Comparison of ENCODE assay signal across 24 cellular contexts in the genomic region with DNA sequence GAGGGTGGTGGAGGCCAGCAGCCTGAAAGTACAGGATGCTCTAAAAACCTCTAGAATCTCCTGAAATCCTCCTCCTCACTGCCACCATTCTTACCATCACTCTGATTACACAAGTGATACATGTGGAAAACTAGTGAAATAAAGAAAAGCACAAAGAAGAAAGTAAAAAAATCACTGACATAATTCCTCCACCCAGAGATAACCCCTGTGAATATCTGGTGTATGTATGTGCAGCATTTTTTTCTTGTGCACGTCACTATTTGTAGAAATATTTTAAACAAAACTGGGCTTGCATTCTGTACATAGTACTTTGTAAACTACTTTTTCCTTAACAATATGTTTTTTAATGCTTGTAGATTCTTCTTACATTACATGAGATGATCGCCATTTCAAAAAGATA.
"Had no signal": no experiment of that assay in that cellular context is flagged by ENCODE, and none has a peak within 500 bp of the region (broad histone marks: within the 10 kb centered on the region; RNA-seq: fewer than 3 reads in every experiment).

No MANE protein-coding gene starts in this region.

- H3K27ac ChIP-seq: heart right ventricle, lower lobe of right lung, VCaP had no signal

- ATAC-seq: heart right ventricle; lower lobe of right lung; naive thymus-derived CD4-positive, alpha-beta T cell; sciatic nerve; stimulated activated naive B cell treated with anti-CD40 and anti-IgM and Interleukin-4, amounts not matched to agents 10 μg/mL and 1 μg/mL and 100 μg/mL, for 72 hours had no signal

- H3K36me3 ChIP-seq: lower lobe of right lung, uterus had no signal

- H3K9me3 ChIP-seq: esophagus squamous epithelium, heart right ventricle, lower lobe of right lung, uterus had no signal

- DNase-seq: activated CD4-positive, alpha-beta T cell treated with anti-CD3 and anti-CD28 coated beads, Interleukin-2, amount 10 ng/mL, durations not matched to agents 7 days and 5 days; activated CD4-positive, CD25-positive, alpha-beta regulatory T cell treated with anti-CD3 and anti-CD28 coated beads, Interleukin-2, amount 50 U/mL, for 72 hours; activated CD8-positive, alpha-beta memory T cell treated with anti-CD3 and anti-CD28 coated beads for 24 hours; activated CD8-positive, alpha-beta memory T cell treated with anti-CD3 and anti-CD28 coated beads, Interleukin-2, amount 50 U/mL, for 4 hours; activated naive CD4-positive, alpha-beta T cell; activated T-cell treated with anti-CD3 and anti-CD28 coated beads, Interleukin-2, amount 50 U/mL, for 24 hours; amygdala; endodermal cell; esophagus squamous epithelium; heart right ventricle; lower lobe of right lung; naive thymus-derived CD4-positive, alpha-beta T cell; occipital lobe; posterior cingulate gyrus; small intestine; stimulated activated CD4-positive, alpha-beta T cell treated with anti-CD3 and anti-CD28 coated beads, Interleukin-15, amount 100 ng/mL, for 24 hours; stimulated activated naive B cell treated with anti-CD40 and anti-IgM and Interleukin-4, amounts not matched to agents 10 μg/mL and 1 μg/mL and 100 μg/mL, for 72 hours; uterus had no signal

- H3K4me3 Mint-ChIP-seq: activated CD4-positive, alpha-beta T cell treated with anti-CD3 and anti-CD28 coated beads, Interleukin-2, amount 10 ng/mL, durations not matched to agents 7 days and 5 days; activated naive CD8-positive, alpha-beta T cell; activated T-cell treated with anti-CD3 and anti-CD28 coated beads, Interleukin-2, amount 50 U/mL, for 24 hours; endodermal cell; naive thymus-derived CD4-positive, alpha-beta T cell; neural crest cell; stimulated activated naive B cell treated with anti-CD40 and anti-IgM and Interleukin-4, amounts not matched to agents 10 μg/mL and 1 μg/mL and 100 μg/mL, for 72 hours had no signal

- H3K4me1 Mint-ChIP-seq: endodermal cell, neural crest cell had no signal

- H3K9me3 Mint-ChIP-seq: activated CD4-positive, alpha-beta T cell treated with anti-CD3 and anti-CD28 coated beads, Interleukin-2, amount 10 ng/mL, durations not matched to agents 7 days and 5 days; activated T-cell treated with anti-CD3 and anti-CD28 coated beads, Interleukin-2, amount 50 U/mL, for 24 hours; activated T-helper 2 cell treated with anti-CD3 and anti-CD28 coated beads, Interferon-gamma antibody, Interleukin-2, Interleukin-4, amounts not matched to agents 10 μg/mL and 5 μg/mL and 100 μg/mL, durations not matched to agents 14 hours and 24 hours and 36 hours; endodermal cell; naive thymus-derived CD4-positive, alpha-beta T cell; neural crest cell; stimulated activated naive B cell treated with anti-CD40 and anti-IgM and Interleukin-4, amounts not matched to agents 10 μg/mL and 1 μg/mL and 100 μg/mL, for 72 hours had no signal

- H3K4me3 ChIP-seq: coronary artery, esophagus squamous epithelium, heart right ventricle, lower lobe of right lung, uterus had no signal

- H3K27me3 ChIP-seq: esophagus squamous epithelium, heart right ventricle, uterus had no signal

- H3K27ac Mint-ChIP-seq: activated CD4-positive, alpha-beta T cell treated with anti-CD3 and anti-CD28 coated beads, Interleukin-2, amount 10 ng/mL, durations not matched to agents 7 days and 5 days; activated naive CD8-positive, alpha-beta T cell; activated T-cell treated with anti-CD3 and anti-CD28 coated beads, Interleukin-2, amount 50 U/mL, for 24 hours; activated T-helper 2 cell treated with anti-CD3 and anti-CD28 coated beads, Interferon-gamma antibody, Interleukin-2, Interleukin-4, amounts not matched to agents 10 μg/mL and 5 μg/mL and 100 μg/mL, durations not matched to agents 14 hours and 24 hours and 36 hours; endodermal cell; stimulated activated naive B cell treated with anti-CD40 and anti-IgM and Interleukin-4, amounts not matched to agents 10 μg/mL and 1 μg/mL and 100 μg/mL, for 72 hours had no signal

- H3K4me1 ChIP-seq: lower lobe of right lung had no signal

- H3K27me3 Mint-ChIP-seq: activated CD4-positive, alpha-beta T cell treated with anti-CD3 and anti-CD28 coated beads, Interleukin-2, amount 10 ng/mL, durations not matched to agents 7 days and 5 days; activated naive CD8-positive, alpha-beta T cell; activated T-cell treated with anti-CD3 and anti-CD28 coated beads, Interleukin-2, amount 50 U/mL, for 24 hours; naive thymus-derived CD4-positive, alpha-beta T cell; stimulated activated naive B cell treated with anti-CD40 and anti-IgM and Interleukin-4, amounts not matched to agents 10 μg/mL and 1 μg/mL and 100 μg/mL, for 72 hours had no signal
